In the genomic region with DNA sequence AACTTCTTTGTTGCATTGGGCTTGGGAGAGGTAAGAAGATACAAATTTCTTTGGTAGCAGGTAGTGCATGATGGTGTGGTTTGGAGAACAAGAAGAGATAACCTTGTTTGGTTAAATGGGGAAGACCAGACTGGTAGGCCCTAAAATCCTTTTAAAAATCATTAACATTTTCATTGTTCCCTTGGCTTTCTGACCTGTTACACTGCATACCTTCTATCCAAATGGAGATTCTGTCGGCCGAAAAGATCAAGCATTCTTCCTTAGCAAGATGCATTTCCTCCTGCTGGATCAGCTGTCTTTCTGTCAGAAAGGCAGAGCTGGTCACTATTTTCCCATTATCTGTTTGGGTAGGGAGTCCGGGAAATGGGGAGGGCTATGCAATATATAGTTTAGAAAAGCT, we compare ENCODE assay signal across 17 cellular contexts. TPM values are rescaled to one million over a fixed set of nuclear protein-coding genes. Genes with fewer than 3 reads are reported as not detected.
A peak's percentile ranks its signal among the peaks of the same experiment; 100 is the strongest.
DNase-seq lines count a peak whose midpoint lies in the region; TF ChIP-seq lines count a peak whose summit lies in the region.
"Had no signal": no experiment of that assay in that cellular context is flagged by ENCODE, and none has a peak within 500 bp of the region (broad histone marks: within the 10 kb centered on the region; RNA-seq: fewer than 3 reads in every experiment).

No MANE protein-coding gene starts in this region.

- H3K4me1 Mint-ChIP-seq in CD14-positive monocyte (no peaks in the 10 kb centered on the region), chondrocyte (ENCODE audit: low read depth) (peaks cover 21% of the 10 kb centered on the region)

- no peaks in the 10 kb centered on the region for H3K36me3 ChIP-seq in ES-I3 (ENCODE audit: insufficient read depth, low read length)
- 0 out of 2 replicates have a peak, but pooled peaks cover 5% of the 10 kb centered on the region for H3K36me3 ChIP-seq in HUES48 (ENCODE audit: control insufficient read depth, insufficient read depth, low read length)
- H3K36me3 ChIP-seq in esophagus muscularis mucosa, result no peaks in the 10 kb centered on the region
- H3K36me3 ChIP-seq: ovary had no signal

- H3K27ac ChIP-seq in HUES48 (ENCODE audit: low read depth, low read length) (peak overlapping the region; percentile 96), esophagus muscularis mucosa (replicated peaks in 1 of 4) (no peak overlapping the region)
- H3K27ac ChIP-seq: KMS-11, ovary had no signal

- TF ChIP-seq CTCF in CD14-positive monocyte (IDR thresholded peaks at IDR 0.05) (no peak), esophagus muscularis mucosa (IDR thresholded peaks at IDR 0.05) (no peak), chondrocyte (IDR thresholded peaks at IDR 0.05) (no peak)

- H3K9me3 ChIP-seq in ES-I3 (ENCODE audit: control insufficient read depth, insufficient read depth, low read length) (no peaks in the 10 kb centered on the region; the same call in 1 of the 2 replicates), HUES48 (ENCODE audit: control insufficient read depth, insufficient read depth, low read length) (peaks cover 5% of the 10 kb centered on the region), esophagus muscularis mucosa (no peaks in the 10 kb centered on the region)
- H3K9me3 ChIP-seq: ovary had no signal

- no peaks in the 10 kb centered on the region for H3K27me3 ChIP-seq in HUES48 (ENCODE audit: control insufficient read depth, insufficient read depth, low read length)
- no peaks in the 10 kb centered on the region for H3K27me3 ChIP-seq in esophagus muscularis mucosa
- H3K27me3 ChIP-seq: heart right ventricle, ovary had no signal

- 75% methylated on average over 3 of the region's 3 CpGs for WGBS in esophagus muscularis mucosa

- H3K9ac ChIP-seq in ES-I3 (ENCODE audit: low read depth, low read length), result peak overlapping the region; percentile 3; the same call in 1 of the 2 replicates
- peak overlapping the region; percentile 54 for H3K9ac ChIP-seq in HUES48 (ENCODE audit: low read depth, low read length)
- H3K9ac ChIP-seq: KMS-11 had no signal

- no peak overlapping the region for H3K4me3 Mint-ChIP-seq in CD14-positive monocyte
- H3K4me3 Mint-ChIP-seq in chondrocyte (ENCODE audit: unreplicated experiment), result no peak overlapping the region
- H3K4me3 Mint-ChIP-seq: activated naive CD8-positive, alpha-beta T cell treated with anti-CD3 and anti-CD28 coated beads, Interleukin-2, amount 10 ng/mL, durations not matched to agents 7 days and 5 days had no signal

- TF ChIP-seq POLR2A in esophagus muscularis mucosa (IDR thresholded peaks at IDR 0.05; ENCODE audit: low read depth), result no peak

- no peak for TF ChIP-seq EP300 in esophagus muscularis mucosa (IDR thresholded peaks at IDR 0.05)

- H3K4me1 ChIP-seq in ES-I3 (ENCODE audit: insufficient read depth, low read length) (peaks cover 33% of the 10 kb centered on the region), HUES48 (ENCODE audit: control insufficient read depth, insufficient read depth, low read length) (peaks cover 34% of the 10 kb centered on the region), esophagus muscularis mucosa (peaks cover 0 to 8% (median 2%) of the 10 kb centered on the region in 4 donors)

- H3K36me3 Mint-ChIP-seq in CD14-positive monocyte (peaks cover 21 to 31% of the 10 kb centered on the region in 2 donors), chondrocyte (ENCODE audit: low read depth) (peaks cover 7% of the 10 kb centered on the region)

- H3K27ac Mint-ChIP-seq in CD14-positive monocyte (no peak overlapping the region), chondrocyte (ENCODE audit: unreplicated experiment) (no peak overlapping the region)
- H3K27ac Mint-ChIP-seq: activated naive CD8-positive, alpha-beta T cell treated with anti-CD3 and anti-CD28 coated beads, Interleukin-2, amount 10 ng/mL, durations not matched to agents 7 days and 5 days had no signal

- H3K27me3 Mint-ChIP-seq in CD14-positive monocyte (ENCODE audit: low read depth in 3 of 3), result no peaks in the 10 kb centered on the region
- no peaks in the 10 kb centered on the region for H3K27me3 Mint-ChIP-seq in chondrocyte (ENCODE audit: low read depth)
- H3K27me3 Mint-ChIP-seq: activated naive CD8-positive, alpha-beta T cell treated with anti-CD3 and anti-CD28 coated beads, Interleukin-2, amount 10 ng/mL, durations not matched to agents 7 days and 5 days had no signal

- DNase-seq in astrocyte of the hippocampus (ENCODE audit: low read depth, low spot score) (peak; percentile 15), iPS-NIHi7 (ENCODE audit: extremely low spot score) (peak; percentile 71), CD14-positive monocyte (ENCODE audit: low spot score) (no peak), esophagus muscularis mucosa (ENCODE audit: extremely low spot score) (no peak), chondrocyte (ENCODE audit: low spot score) (no peak)
- DNase-seq: activated CD4-positive, alpha-beta T cell treated with anti-CD3 and anti-CD28 coated beads for 1 hour; activated naive CD8-positive, alpha-beta T cell treated with anti-CD3 and anti-CD28 coated beads, Interleukin-2, amount 10 ng/mL, durations not matched to agents 7 days and 5 days; Caco-2; heart right ventricle; NCI-H1092 treated with DMSO at 0.1 percent for 48 hours; ovary; PC-3; stimulated activated CD4-positive, alpha-beta T cell treated with anti-CD3 and anti-CD28 coated beads, Interleukin-4, amount 100 ng/mL, for 24 hours; T1000 had no signal

- H3K4me3 ChIP-seq in HUES48 (ENCODE audit: low read depth, low read length) (peak overlapping the region; percentile 39), esophagus muscularis mucosa (no peak overlapping the region)
- H3K4me3 ChIP-seq: heart right ventricle, ovary had no signal

- peaks cover 1 to 15% (median 8%) of the 10 kb centered on the region in 7 donors for H3K9me3 Mint-ChIP-seq in CD14-positive monocyte
- no peaks in the 10 kb centered on the region for H3K9me3 Mint-ChIP-seq in chondrocyte (ENCODE audit: low read depth)

- intact Hi-C loops in CD14-positive monocyte (cut with micrococcal nuclease) (no loop called here), esophagus muscularis mucosa (cut with DNase I) (no loop called here)

RNA-seq across cellular contexts. Expression of a gene that starts 33.7 kb away (rescaled TPM):
- 10 to 100 TPM; 10.0 to 11.0 TPM for polyA plus RNA-seq in CD14-positive monocyte
- total RNA-seq in esophagus muscularis mucosa, result 10 to 100 TPM; 17.9 to 23.4 (median 19.2) TPM
- total RNA-seq in chondrocyte, result 22.1 to 26.6 TPM (median 23.6 TPM) in 3 replicates

Comparison
In these comparisons a context has a peak if more than half of its experiments do, and no peak if none do; other contexts are left out.
1. DNase-seq: peak in astrocyte of the hippocampus (single experiment) and iPS-NIHi7 (single experiment); none in CD14-positive monocyte (single experiment), esophagus muscularis mucosa (single experiment) and chondrocyte (single experiment).